8 cellular contexts compared by ENCODE assay signal in genomic region chr11:118911113-118911879, GRCh38. TPM values are rescaled to one million over a fixed set of nuclear protein-coding genes. Genes with fewer than 3 reads are reported as not detected.
DNase-seq lines count a peak whose midpoint lies in the region; ATAC-seq, FAIRE-seq and TF ChIP-seq lines count a peak whose summit lies in the region.

No MANE protein-coding gene starts in this region.

- TF ChIP-seq CTCF in ascending aorta (IDR thresholded peaks at IDR 0.05), result no peak

- peak overlapping the region; percentile 97 for H3K27ac ChIP-seq in ascending aorta
- peak overlapping the region; percentile 84 for H3K27ac ChIP-seq in layer of hippocampus (ENCODE audit: low read depth, low read length)

- no peak for TF ChIP-seq POLR2A in GM12891 (IDR thresholded peaks at IDR 0.05; ENCODE audit: low read depth, low read length)

- H3K4me1 ChIP-seq in ascending aorta, result peaks cover 51 to 81% of the 10 kb centered on the region in 2 donors

- no peaks in the 10 kb centered on the region for H3K27me3 ChIP-seq in ascending aorta
- no peaks in the 10 kb centered on the region for H3K27me3 ChIP-seq in layer of hippocampus (ENCODE audit: control insufficient read depth, insufficient read depth, low read length)

- intact Hi-C loops in ascending aorta (cut with DNase I), result loop anchor here (1.0 kb wide), 1 partner anchor 10 kb away; no protein-coding TSS in a partner anchor

- ATAC-seq in HG03039 (IDR thresholded peaks at IDR 0.05; ENCODE audit: unreplicated experiment) (no peak), GM21381 (IDR thresholded peaks at IDR 0.05; ENCODE audit: unreplicated experiment) (no peak)

- peak; percentile 31 for DNase-seq in activated naive CD4-positive, alpha-beta T cell treated with Interleukin-2 at 50 U/mL for 16 hours
- no peak for DNase-seq in activated naive CD4-positive, alpha-beta T cell treated with anti-CD3 and anti-CD28 coated beads, Interleukin-2, amount 50 U/mL, for 16 hours
- no peak for DNase-seq in ascending aorta (ENCODE audit: low spot score in 2 of 2)
- peak; percentile 13 for DNase-seq in superior temporal gyrus (ENCODE audit: extremely low spot score)
- no peak for DNase-seq in GM12891 (ENCODE audit: insufficient read length, low spot score)

- H3K9me3 ChIP-seq in ascending aorta, result no peaks in the 10 kb centered on the region

- H3K4me3 ChIP-seq in ascending aorta, result peak overlapping the region; percentile 52 to 67

- H3K36me3 ChIP-seq in ascending aorta, result peaks cover 10 to 14% of the 10 kb centered on the region in 2 donors

- FAIRE-seq in GM12891 (lab: Jason Lieb, UNC), result no peak

TF ChIP-seq in GM12891, 5 proteins besides CTCF, POLR2A, EP300 and RAD21:
- TF ChIP-seq SPI1 (IDR thresholded peaks at IDR 0.05; ENCODE audit: low read depth, low read length) (no peak), PAX5 (IDR thresholded peaks at IDR 0.05; ENCODE audit: insufficient read depth, low read length, severe bottlenecking) (no peak), POLR2AphosphoS5 (IDR thresholded peaks at IDR 0.05; ENCODE audit: low read depth, low read length) (no peak), POU2F2 (IDR thresholded peaks at IDR 0.05; ENCODE audit: low read depth, low read length) (no peak), TAF1 (IDR thresholded peaks at IDR 0.05; ENCODE audit: low read depth, low read length) (no peak)

RNA-seq across cellular contexts. Expression of gene BCL9L, which starts 14.4 kb away (rescaled TPM):
- 46.5 TPM for total RNA-seq in ascending aorta
- polyA plus RNA-seq in GM12891 (2012; ENCODE audit: low read depth, missing spikeins), result 5.5 TPM

RNA-seq across cellular contexts. Expression of gene CXCR5, which starts 27.6 kb away (rescaled TPM):
- total RNA-seq in ascending aorta, result not detected
- 4.4 TPM for polyA plus RNA-seq in GM12891 (2012; ENCODE audit: low read depth, missing spikeins)

RNA-seq across cellular contexts. Expression of gene UPK2, which starts 44.8 kb away (rescaled TPM):
- total RNA-seq in ascending aorta, result not detected
- 1.9 TPM for polyA plus RNA-seq in GM12891 (2012; ENCODE audit: low read depth, missing spikeins)

Comparison
In these comparisons a context has a peak if more than half of its experiments do, and no peak if none do; other contexts are left out.
1. DNase-seq: peak in activated naive CD4-positive, alpha-beta T cell treated with Interleukin-2 at 50 U/mL for 16 hours (single experiment) and superior temporal gyrus (single experiment); none in activated naive CD4-positive, alpha-beta T cell treated with anti-CD3 and anti-CD28 coated beads, Interleukin-2, amount 50 U/mL, for 16 hours (single experiment), ascending aorta (0 of 2) and GM12891 (single experiment).